ENCODE assay signal across 25 cellular contexts in the genomic region with DNA sequence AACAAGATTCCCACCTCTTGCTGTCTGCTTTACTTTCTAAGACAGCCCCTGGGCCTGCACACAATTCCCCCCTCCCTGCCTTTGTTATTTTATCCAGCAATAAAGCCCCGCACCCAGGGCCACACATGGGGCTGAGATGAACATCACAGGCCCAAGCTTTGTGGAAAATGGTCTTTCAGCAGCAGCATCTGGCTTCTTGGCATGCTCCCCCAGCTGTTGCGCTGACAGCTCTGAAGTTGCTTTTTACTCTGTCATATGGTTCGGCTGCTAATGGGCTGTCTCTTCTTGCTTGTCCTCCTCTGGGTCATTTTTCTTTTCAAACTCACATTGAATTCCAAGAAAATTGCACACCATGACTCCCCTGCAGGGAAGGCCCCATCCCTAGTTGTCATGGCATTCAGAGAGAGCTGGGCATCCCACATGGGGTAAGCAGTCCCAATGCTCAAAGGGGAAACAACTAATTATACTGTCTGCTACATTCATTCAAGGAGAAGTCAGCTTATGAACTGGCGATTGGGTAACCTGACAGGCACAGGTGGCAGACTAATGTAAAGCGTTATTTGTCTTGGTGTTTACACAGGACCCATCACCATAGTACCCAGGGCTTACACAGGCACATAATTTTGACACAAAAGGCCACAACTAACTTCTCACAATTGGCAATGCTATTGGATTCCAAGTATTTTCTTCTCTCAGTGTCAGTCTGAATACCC.
DNase-seq lines count a peak whose midpoint lies in the region; ATAC-seq, FAIRE-seq and TF ChIP-seq lines count a peak whose summit lies in the region.
"Had no signal": no experiment of that assay in that cellular context is flagged by ENCODE, and none has a peak within 500 bp of the region (broad histone marks: within the 10 kb centered on the region; RNA-seq: fewer than 3 reads in every experiment).

No MANE protein-coding gene starts in this region.

- POLR2A ChIA-PET in activated CD4-positive, alpha-beta memory T cell treated with anti-CD3 and anti-CD28 coated beads for 36 hours (lab: Charles Lee): no interaction called here

- H3K4me2 ChIP-seq in mesendoderm (ENCODE audit: low read length): no peak overlapping the region

- no peaks in the 10 kb centered on the region for H3K79me1 ChIP-seq in mesendoderm (ENCODE audit: low read length)

- TF ChIP-seq CTCF in lower lobe of right lung (IDR thresholded peaks at IDR 0.05): no peak

- no peaks in the 10 kb centered on the region for H3K9me3 ChIP-seq in lower lobe of right lung
- H3K9me3 ChIP-seq: SJSA1, testis, vagina had no signal

- H2BK15ac ChIP-seq in mesendoderm (replicated peaks; ENCODE audit: low read depth): no peak overlapping the region

- intact Hi-C loops in activated CD4-positive, alpha-beta memory T cell treated with anti-CD3 and anti-CD28 coated beads for 36 hours (cut with micrococcal nuclease): no loop called here
- intact Hi-C loops in lower lobe of right lung (cut with DNase I): no loop called here

- H3K36me3 ChIP-seq in mesendoderm (ENCODE audit: control insufficient read depth, insufficient read depth, low read length): no peaks in the 10 kb centered on the region
- H3K36me3 ChIP-seq in lower lobe of right lung: no peaks in the 10 kb centered on the region
- H3K36me3 ChIP-seq: SJSA1, vagina had no signal

- no peaks in the 10 kb centered on the region for H3K4me1 ChIP-seq in mesendoderm (ENCODE audit: control insufficient read depth, low read depth, low read length)
- no peaks in the 10 kb centered on the region for H3K4me1 ChIP-seq in lower lobe of right lung
- H3K4me1 ChIP-seq: SJSA1, testis, vagina had no signal

- H3K4me1 Mint-ChIP-seq in activated CD8-positive, alpha-beta memory T cell treated with anti-CD3 and anti-CD28 coated beads, Interleukin-2, amount 10 ng/mL, durations not matched to agents 7 days and 5 days: no peaks in the 10 kb centered on the region
- H3K4me1 Mint-ChIP-seq in activated CD4-positive, alpha-beta memory T cell treated with anti-CD3 and anti-CD28 coated beads for 36 hours (ENCODE audit: low read depth): no peaks in the 10 kb centered on the region

- H2AK5ac ChIP-seq in mesendoderm (ENCODE audit: low read length): no peak overlapping the region

- no peaks in the 10 kb centered on the region for H3K79me2 ChIP-seq in mesendoderm (ENCODE audit: control insufficient read depth, insufficient read depth, low read length)

- H3K9ac ChIP-seq in mesendoderm (ENCODE audit: low read length): no peak overlapping the region

- no peak overlapping the region for H4K5ac ChIP-seq in mesendoderm (ENCODE audit: low read length)

- H3K27me3 ChIP-seq in mesendoderm (ENCODE audit: insufficient read depth, low read length, poor library complexity) (no peaks in the 10 kb centered on the region), lower lobe of right lung (ENCODE audit: low read depth) (peaks cover 2% of the 10 kb centered on the region)
- H3K27me3 ChIP-seq: SJSA1, testis, vagina had no signal

- DNase-seq in COR-L47 (lab: John Stamatoyannopoulos, UW): peak; percentile 63
- DNase-seq in HTR-8/SVneo (ENCODE audit: insufficient read length, low spot score): no peak
- peak; percentile 31 for DNase-seq in NCI-H774 (lab: John Stamatoyannopoulos, UW)
- no peak for DNase-seq in mesendoderm
- DNase-seq in activated CD8-positive, alpha-beta memory T cell treated with anti-CD3 and anti-CD28 coated beads, Interleukin-2, amount 10 ng/mL, durations not matched to agents 7 days and 5 days: no peak
- no peak for DNase-seq in activated CD4-positive, alpha-beta memory T cell treated with anti-CD3 and anti-CD28 coated beads for 36 hours
- DNase-seq in lower lobe of right lung: no peak
- DNase-seq: activated CD4-positive, alpha-beta T cell treated with anti-CD3 and anti-CD28 coated beads for 48 hours; activated naive CD4-positive, alpha-beta T cell treated with anti-CD3 and anti-CD28 coated beads, Interleukin-2, amount 50 U/mL, for 16 hours; caudate nucleus; CD4-positive, alpha-beta memory T cell; DND-41; KBM-7; left cardiac atrium; NCI-H2171 treated with DMSO at 0.1 percent for 48 hours; posterior cingulate gyrus; stimulated activated CD4-positive, alpha-beta T cell treated with anti-CD3 and anti-CD28 coated beads, Interleukin-2, amount 100 ng/mL, for 24 hours; stimulated activated naive CD4-positive, alpha-beta T cell; testis had no signal

- H3K4me3 ChIP-seq in mesendoderm (ENCODE audit: low read length): no peak overlapping the region
- H3K4me3 ChIP-seq in lower lobe of right lung: no peak overlapping the region
- H3K4me3 ChIP-seq: SJSA1, skin epidermis, testis, vagina had no signal

- no peak overlapping the region for H3K4me3 Mint-ChIP-seq in activated CD8-positive, alpha-beta memory T cell treated with anti-CD3 and anti-CD28 coated beads, Interleukin-2, amount 10 ng/mL, durations not matched to agents 7 days and 5 days
- no peak overlapping the region for H3K4me3 Mint-ChIP-seq in activated CD4-positive, alpha-beta memory T cell treated with anti-CD3 and anti-CD28 coated beads for 36 hours
- H3K4me3 Mint-ChIP-seq: CD4-positive, alpha-beta memory T cell; natural killer cell treated with Interleukin-12 subunit alpha and Interleukin-12 subunit beta and Interleukin-15 and Interleukin-18, amount 100 ng/mL, for 72 hours; T-helper 1 cell treated with Interleukin-12 subunit alpha and Interleukin-12 subunit beta and Interleukin-4 antibody, amounts not matched to agents 30 μg/mL and 1 μg/mL, for 36 hours had no signal

- no peak overlapping the region for H2BK5ac ChIP-seq in mesendoderm (ENCODE audit: low read length)

- H3K4ac ChIP-seq in mesendoderm (ENCODE audit: low read depth, low read length): no peak overlapping the region

- ATAC-seq in activated CD8-positive, alpha-beta memory T cell treated with anti-CD3 and anti-CD28 coated beads, Interleukin-2, amount 10 ng/mL, durations not matched to agents 7 days and 5 days: no peak
- no peak for ATAC-seq in lower lobe of right lung
- ATAC-seq: natural killer cell treated with Interleukin-12 subunit alpha and Interleukin-12 subunit beta and Interleukin-15 and Interleukin-18, amount 100 ng/mL, for 72 hours; Panc1 had no signal

- H3K27ac ChIP-seq in mesendoderm (ENCODE audit: low read depth, low read length) (no peak overlapping the region), lower lobe of right lung (no peak overlapping the region)
- H3K27ac ChIP-seq: SJSA1, skin epidermis, testis, vagina had no signal

- peak; percentile 59 for FAIRE-seq in HTR-8/SVneo (lab: Jason Lieb, UNC)

- H4K8ac ChIP-seq in mesendoderm (ENCODE audit: low read depth, low read length): no peak overlapping the region

- no peak overlapping the region for H3K18ac ChIP-seq in mesendoderm (ENCODE audit: low read length)

- peaks cover 10% of the 10 kb centered on the region for H3K27me3 Mint-ChIP-seq in activated CD8-positive, alpha-beta memory T cell treated with anti-CD3 and anti-CD28 coated beads, Interleukin-2, amount 10 ng/mL, durations not matched to agents 7 days and 5 days
- peaks cover 12% of the 10 kb centered on the region for H3K27me3 Mint-ChIP-seq in activated CD4-positive, alpha-beta memory T cell treated with anti-CD3 and anti-CD28 coated beads for 36 hours

- H3K9me3 Mint-ChIP-seq in activated CD8-positive, alpha-beta memory T cell treated with anti-CD3 and anti-CD28 coated beads, Interleukin-2, amount 10 ng/mL, durations not matched to agents 7 days and 5 days (ENCODE audit: low read depth): no peaks in the 10 kb centered on the region
- H3K9me3 Mint-ChIP-seq in activated CD4-positive, alpha-beta memory T cell treated with anti-CD3 and anti-CD28 coated beads for 36 hours: no peaks in the 10 kb centered on the region
- H3K9me3 Mint-ChIP-seq: CD4-positive, alpha-beta memory T cell; natural killer cell treated with Interleukin-12 subunit alpha and Interleukin-12 subunit beta and Interleukin-15 and Interleukin-18, amount 100 ng/mL, for 72 hours; T-helper 1 cell treated with Interleukin-12 subunit alpha and Interleukin-12 subunit beta and Interleukin-4 antibody, amounts not matched to agents 30 μg/mL and 1 μg/mL, for 36 hours had no signal

- peak overlapping the region; percentile 17 for H3K56ac ChIP-seq in mesendoderm (ENCODE audit: low read length)

- H3K23ac ChIP-seq in mesendoderm (ENCODE audit: low read length): no peak overlapping the region

- WGBS in mesendoderm (ENCODE audit: extremely low coverage, insufficient coverage, low lambda C conversion rate): no CpG with 5 or more reads among the region's 5 CpGs

- CTCF ChIA-PET in activated CD8-positive, alpha-beta memory T cell treated with anti-CD3 and anti-CD28 coated beads, Interleukin-2, amount 10 ng/mL, durations not matched to agents 7 days and 5 days (lab: Charles Lee): no interaction called here
- CTCF ChIA-PET in activated CD4-positive, alpha-beta memory T cell treated with anti-CD3 and anti-CD28 coated beads for 36 hours (lab: Charles Lee): no interaction called here

- no peak overlapping the region for H2BK120ac ChIP-seq in mesendoderm (ENCODE audit: low read depth, low read length)

- H3K36me3 Mint-ChIP-seq in activated CD8-positive, alpha-beta memory T cell treated with anti-CD3 and anti-CD28 coated beads, Interleukin-2, amount 10 ng/mL, durations not matched to agents 7 days and 5 days: no peaks in the 10 kb centered on the region
- no peaks in the 10 kb centered on the region for H3K36me3 Mint-ChIP-seq in activated CD4-positive, alpha-beta memory T cell treated with anti-CD3 and anti-CD28 coated beads for 36 hours
- H3K36me3 Mint-ChIP-seq: CD4-positive, alpha-beta memory T cell; natural killer cell treated with Interleukin-12 subunit alpha and Interleukin-12 subunit beta and Interleukin-15 and Interleukin-18, amount 100 ng/mL, for 72 hours had no signal

- no peak overlapping the region for H3K27ac Mint-ChIP-seq in activated CD8-positive, alpha-beta memory T cell treated with anti-CD3 and anti-CD28 coated beads, Interleukin-2, amount 10 ng/mL, durations not matched to agents 7 days and 5 days
- H3K27ac Mint-ChIP-seq in activated CD4-positive, alpha-beta memory T cell treated with anti-CD3 and anti-CD28 coated beads for 36 hours: no peak overlapping the region
- H3K27ac Mint-ChIP-seq: CD4-positive, alpha-beta memory T cell; natural killer cell treated with Interleukin-12 subunit alpha and Interleukin-12 subunit beta and Interleukin-15 and Interleukin-18, amount 100 ng/mL, for 72 hours; T-helper 1 cell treated with Interleukin-12 subunit alpha and Interleukin-12 subunit beta and Interleukin-4 antibody, amounts not matched to agents 30 μg/mL and 1 μg/mL, for 36 hours had no signal

Comparison
In these comparisons a context has a peak if more than half of its experiments do, and no peak if none do; other contexts are left out.
1. DNase-seq: peak in COR-L47 (single experiment) and NCI-H774 (single experiment); none in HTR-8/SVneo (single experiment), mesendoderm (single experiment), activated CD8-positive, alpha-beta memory T cell treated with anti-CD3 and anti-CD28 coated beads, Interleukin-2, amount 10 ng/mL, durations not matched to agents 7 days and 5 days (single experiment), activated CD4-positive, alpha-beta memory T cell treated with anti-CD3 and anti-CD28 coated beads for 36 hours (single experiment) and lower lobe of right lung (single experiment).